Comparison of ENCODE assay signal across 8 cellular contexts in the genomic region with DNA sequence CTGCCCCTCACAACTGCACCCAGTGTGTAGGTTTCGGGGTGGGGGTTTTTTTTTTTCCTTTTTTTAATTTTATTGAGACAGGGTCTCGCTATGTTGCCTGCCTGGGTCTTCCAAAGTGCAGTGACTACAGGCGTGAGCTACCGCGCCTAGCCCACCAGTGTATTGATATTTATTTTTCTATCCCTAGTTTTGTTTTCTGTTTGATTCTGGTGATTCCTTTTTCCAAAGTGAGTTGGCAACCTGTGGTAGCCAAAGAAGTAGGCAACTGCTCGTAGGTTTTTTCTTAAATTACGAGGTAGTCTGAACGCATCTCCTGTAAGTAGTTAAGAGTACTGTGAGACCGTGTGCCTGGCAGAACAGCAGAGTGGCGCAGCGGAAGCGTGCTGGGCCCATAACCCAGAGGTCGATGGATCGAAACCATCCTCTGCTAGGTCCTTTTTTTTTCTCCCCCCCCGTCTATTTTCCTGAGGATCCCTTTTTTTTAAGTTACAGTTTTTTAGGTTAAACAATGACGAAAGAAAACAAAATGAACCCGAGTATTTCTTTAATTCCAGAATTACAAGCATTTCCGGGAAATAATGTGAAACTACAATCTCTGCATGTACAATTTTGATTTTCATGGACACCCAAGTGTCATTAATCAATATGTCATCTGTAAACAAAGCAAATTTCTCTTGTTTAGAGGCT.
DNase-seq lines count a peak whose midpoint lies in the region; ATAC-seq, FAIRE-seq and TF ChIP-seq lines count a peak whose summit lies in the region.

No MANE protein-coding gene starts in this region.

- FAIRE-seq in frontal cortex (lab: Jason Lieb, UNC) = no peak

- H3K4me3 ChIP-seq in GM12864 (ENCODE audit: low read depth, low read length) = peak overlapping the region; percentile 70
- peak overlapping the region; percentile 56 for H3K4me3 ChIP-seq in retinal pigment epithelial cell (ENCODE audit: low read length)

- DNase-seq in GM12864 (ENCODE audit: low read depth) (no peak), NCI-H146 (lab: John Stamatoyannopoulos, UW) (peak; percentile 62), anterior cingulate cortex (lab: John Stamatoyannopoulos, UW) (peak in 50 of 58 donors; percentile 25 to 80 (median 54)), hypothalamus (lab: John Stamatoyannopoulos, UW) (peak in 47 of 51 donors; percentile 7 to 80 (median 45)), retinal pigment epithelial cell (ENCODE audit: low read depth) (no peak), frontal cortex (ENCODE audit: low spot score in 2 of 2) (no peak)
- peak; percentile 69 for DNase-seq in T-helper 2 cell treated with Interferon-gamma antibody and Interleukin-4, amounts not matched to agents 5 μg/mL and 100 μg/mL, for 36 hours (ENCODE audit: low spot score)

- peaks cover 4% of the 10 kb centered on the region for H3K27me3 Mint-ChIP-seq in T-helper 2 cell treated with Interferon-gamma antibody and Interleukin-4, amounts not matched to agents 5 μg/mL and 100 μg/mL, for 36 hours (ENCODE audit: low read depth)

- no peak for ATAC-seq in GM18858 (IDR thresholded peaks at IDR 0.05; ENCODE audit: unreplicated experiment)

- H3K4me3 Mint-ChIP-seq in T-helper 2 cell treated with Interferon-gamma antibody and Interleukin-4, amounts not matched to agents 5 μg/mL and 100 μg/mL, for 36 hours = peak overlapping the region; percentile 89

- H3K36me3 Mint-ChIP-seq in T-helper 2 cell treated with Interferon-gamma antibody and Interleukin-4, amounts not matched to agents 5 μg/mL and 100 μg/mL, for 36 hours (ENCODE audit: low read depth) = peaks cover 6% of the 10 kb centered on the region

- H3K27ac Mint-ChIP-seq in T-helper 2 cell treated with Interferon-gamma antibody and Interleukin-4, amounts not matched to agents 5 μg/mL and 100 μg/mL, for 36 hours = peak overlapping the region; percentile 96

- peaks cover 35% of the 10 kb centered on the region for H3K4me1 Mint-ChIP-seq in T-helper 2 cell treated with Interferon-gamma antibody and Interleukin-4, amounts not matched to agents 5 μg/mL and 100 μg/mL, for 36 hours (ENCODE audit: low read depth)

- TF ChIP-seq CTCF in GM12864 (IDR thresholded peaks at IDR 0.05; ENCODE audit: low read depth, low read length, missing control alignments) (no peak), retinal pigment epithelial cell (conservative IDR thresholded peaks at IDR 0.05; ENCODE audit: low read depth, low read length) (no peak)

- peaks cover 9% of the 10 kb centered on the region for H3K9me3 Mint-ChIP-seq in T-helper 2 cell treated with Interferon-gamma antibody and Interleukin-4, amounts not matched to agents 5 μg/mL and 100 μg/mL, for 36 hours

Comparison
In these comparisons a context has a peak if more than half of its experiments do, and no peak if none do; other contexts are left out.
1. DNase-seq: peak in NCI-H146 (single experiment), T-helper 2 cell treated with Interferon-gamma antibody and Interleukin-4, amounts not matched to agents 5 μg/mL and 100 μg/mL, for 36 hours (single experiment), anterior cingulate cortex (50 of 58) and hypothalamus (47 of 51); none in GM12864 (single experiment), retinal pigment epithelial cell (single experiment) and frontal cortex (0 of 2).